Comparison of ENCODE assay signal across 1 cellular context in the genomic region with DNA sequence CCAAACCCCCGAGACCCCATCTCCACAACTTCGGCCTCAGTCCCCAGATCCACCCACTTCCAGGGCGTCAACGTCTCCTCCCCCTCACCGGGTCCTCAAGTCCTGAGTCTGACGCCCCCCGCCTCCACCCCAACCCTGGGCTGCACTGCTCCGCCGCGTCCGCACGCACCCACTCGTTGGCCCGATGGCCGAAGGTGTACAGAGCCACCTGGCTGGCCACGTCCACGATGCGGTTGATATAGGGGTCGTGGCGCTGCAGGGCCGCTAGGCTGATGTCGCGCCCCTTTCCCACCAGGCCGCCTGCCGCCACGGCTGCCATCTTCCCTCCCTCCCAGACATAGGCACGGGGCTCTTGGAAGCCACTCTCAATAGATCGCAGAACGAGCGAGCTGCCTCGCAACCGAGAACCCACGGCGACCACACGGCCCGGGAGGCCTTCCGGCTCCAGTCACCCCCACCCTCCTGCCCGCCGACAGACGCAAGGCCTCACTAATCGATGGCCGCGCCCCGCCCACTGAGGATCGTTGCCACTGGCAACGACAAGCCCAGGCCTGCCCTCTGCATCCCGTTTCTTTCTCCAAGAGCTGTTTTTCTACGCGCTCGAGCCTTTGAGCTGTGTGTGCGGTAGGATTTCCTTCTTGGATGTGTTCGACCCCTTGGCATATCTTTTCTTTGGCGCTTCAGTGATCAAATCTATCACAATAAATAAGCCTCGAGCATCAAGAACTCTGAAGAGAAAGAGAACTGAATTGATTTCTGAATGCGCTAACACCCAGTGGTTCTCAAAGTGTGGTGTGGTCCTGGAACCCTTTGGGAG.
TF ChIP-seq lines count a peak whose summit lies in the region.

A gene (minus strand): TSS at position 345 of the 817 bp plus-strand sequence. CDS start 26 bp downstream, at position 319.

TF ChIP-seq in K562, 482 proteins besides CTCF, POLR2A, EP300 and RAD21 (continued from another document and continues in another):
- TF ChIP-seq, protein P1, sequence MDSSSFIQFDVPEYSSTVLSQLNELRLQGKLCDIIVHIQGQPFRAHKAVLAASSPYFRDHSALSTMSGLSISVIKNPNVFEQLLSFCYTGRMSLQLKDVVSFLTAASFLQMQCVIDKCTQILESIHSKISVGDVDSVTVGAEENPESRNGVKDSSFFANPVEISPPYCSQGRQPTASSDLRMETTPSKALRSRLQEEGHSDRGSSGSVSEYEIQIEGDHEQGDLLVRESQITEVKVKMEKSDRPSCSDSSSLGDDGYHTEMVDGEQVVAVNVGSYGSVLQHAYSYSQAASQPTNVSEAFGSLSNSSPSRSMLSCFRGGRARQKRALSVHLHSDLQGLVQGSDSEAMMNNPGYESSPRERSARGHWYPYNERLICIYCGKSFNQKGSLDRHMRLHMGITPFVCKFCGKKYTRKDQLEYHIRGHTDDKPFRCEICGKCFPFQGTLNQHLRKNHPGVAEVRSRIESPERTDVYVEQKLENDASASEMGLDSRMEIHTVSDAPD (CRISPR knock-in tag; IDR thresholded peaks at IDR 0.05): no peak
- peak; percentile 73; the same call in 1 of the 2 replicates for TF ChIP-seq ETV1 (tag; conservative IDR thresholded peaks at IDR 0.05; ENCODE audit: low read depth)
- TF ChIP-seq RBM15 (IDR thresholded peaks at IDR 0.05; ENCODE audit: insufficient read depth, low read length): no peak
- TF ChIP-seq ZNF274 (IDR thresholded peaks at IDR 0.05; ENCODE audit: borderline replicate concordance, low read depth, low read length): no peak
- TF ChIP-seq NFYB (IDR thresholded peaks at IDR 0.05; ENCODE audit: extremely low read depth, insufficient read length): no peak
- no peak for TF ChIP-seq ZNF24 (IDR thresholded peaks at IDR 0.05)
- TF ChIP-seq SIRT6 (IDR thresholded peaks at IDR 0.05; ENCODE audit: low read depth, low read length): no peak
- TF ChIP-seq, protein P2, sequence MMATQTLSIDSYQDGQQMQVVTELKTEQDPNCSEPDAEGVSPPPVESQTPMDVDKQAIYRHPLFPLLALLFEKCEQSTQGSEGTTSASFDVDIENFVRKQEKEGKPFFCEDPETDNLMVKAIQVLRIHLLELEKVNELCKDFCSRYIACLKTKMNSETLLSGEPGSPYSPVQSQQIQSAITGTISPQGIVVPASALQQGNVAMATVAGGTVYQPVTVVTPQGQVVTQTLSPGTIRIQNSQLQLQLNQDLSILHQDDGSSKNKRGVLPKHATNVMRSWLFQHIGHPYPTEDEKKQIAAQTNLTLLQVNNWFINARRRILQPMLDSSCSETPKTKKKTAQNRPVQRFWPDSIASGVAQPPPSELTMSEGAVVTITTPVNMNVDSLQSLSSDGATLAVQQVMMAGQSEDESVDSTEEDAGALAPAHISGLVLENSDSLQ (IDR thresholded peaks at IDR 0.05): peak; percentile 40; the same call in 1 of the 2 replicates
- TF ChIP-seq TFAM (CRISPR knock-in tag; conservative IDR thresholded peaks at IDR 0.05): no peak
- peak; percentile 80 for TF ChIP-seq SUPT5H (IDR thresholded peaks at IDR 0.05)
- TF ChIP-seq TAF1 (IDR thresholded peaks at IDR 0.05; ENCODE audit: control insufficient read depth, extremely low read depth, insufficient read depth, low read length, severe bottlenecking): peak; percentile 47
- peak; percentile 49; the same call in 1 of the 2 replicates for TF ChIP-seq SMAD4 (CRISPR knock-in tag; conservative IDR thresholded peaks at IDR 0.05)
- TF ChIP-seq POLR2AphosphoS5 (IDR thresholded peaks at IDR 0.05; ENCODE audit: control insufficient read depth, insufficient read depth, low read depth, low read length): peak; percentile 46; the same call in 1 of the 2 replicates
- peak; percentile 73 for TF ChIP-seq ELF2 (CRISPR knock-in tag; IDR thresholded peaks at IDR 0.05)
- no peak for TF ChIP-seq FOXA1 (IDR thresholded peaks at IDR 0.05; ENCODE audit: borderline replicate concordance)
- no peak for TF ChIP-seq POLR3A (IDR thresholded peaks at IDR 0.05; ENCODE audit: borderline replicate concordance, extremely low read depth, insufficient read depth, insufficient read length)
- TF ChIP-seq, protein P3, sequence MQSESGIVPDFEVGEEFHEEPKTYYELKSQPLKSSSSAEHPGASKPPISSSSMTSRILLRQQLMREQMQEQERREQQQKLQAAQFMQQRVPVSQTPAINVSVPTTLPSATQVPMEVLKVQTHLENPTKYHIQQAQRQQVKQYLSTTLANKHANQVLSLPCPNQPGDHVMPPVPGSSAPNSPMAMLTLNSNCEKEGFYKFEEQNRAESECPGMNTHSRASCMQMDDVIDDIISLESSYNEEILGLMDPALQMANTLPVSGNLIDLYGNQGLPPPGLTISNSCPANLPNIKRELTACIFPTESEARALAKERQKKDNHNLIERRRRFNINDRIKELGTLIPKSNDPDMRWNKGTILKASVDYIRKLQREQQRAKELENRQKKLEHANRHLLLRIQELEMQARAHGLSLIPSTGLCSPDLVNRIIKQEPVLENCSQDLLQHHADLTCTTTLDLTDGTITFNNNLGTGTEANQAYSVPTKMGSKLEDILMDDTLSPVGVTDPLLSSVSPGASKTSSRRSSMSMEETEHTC (IDR thresholded peaks at IDR 0.05): no peak
- TF ChIP-seq, protein P4, sequence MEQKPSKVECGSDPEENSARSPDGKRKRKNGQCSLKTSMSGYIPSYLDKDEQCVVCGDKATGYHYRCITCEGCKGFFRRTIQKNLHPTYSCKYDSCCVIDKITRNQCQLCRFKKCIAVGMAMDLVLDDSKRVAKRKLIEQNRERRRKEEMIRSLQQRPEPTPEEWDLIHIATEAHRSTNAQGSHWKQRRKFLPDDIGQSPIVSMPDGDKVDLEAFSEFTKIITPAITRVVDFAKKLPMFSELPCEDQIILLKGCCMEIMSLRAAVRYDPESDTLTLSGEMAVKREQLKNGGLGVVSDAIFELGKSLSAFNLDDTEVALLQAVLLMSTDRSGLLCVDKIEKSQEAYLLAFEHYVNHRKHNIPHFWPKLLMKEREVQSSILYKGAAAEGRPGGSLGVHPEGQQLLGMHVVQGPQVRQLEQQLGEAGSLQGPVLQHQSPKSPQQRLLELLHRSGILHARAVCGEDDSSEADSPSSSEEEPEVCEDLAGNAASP (IDR thresholded peaks at IDR 0.05): no peak
- TF ChIP-seq, protein P5, sequence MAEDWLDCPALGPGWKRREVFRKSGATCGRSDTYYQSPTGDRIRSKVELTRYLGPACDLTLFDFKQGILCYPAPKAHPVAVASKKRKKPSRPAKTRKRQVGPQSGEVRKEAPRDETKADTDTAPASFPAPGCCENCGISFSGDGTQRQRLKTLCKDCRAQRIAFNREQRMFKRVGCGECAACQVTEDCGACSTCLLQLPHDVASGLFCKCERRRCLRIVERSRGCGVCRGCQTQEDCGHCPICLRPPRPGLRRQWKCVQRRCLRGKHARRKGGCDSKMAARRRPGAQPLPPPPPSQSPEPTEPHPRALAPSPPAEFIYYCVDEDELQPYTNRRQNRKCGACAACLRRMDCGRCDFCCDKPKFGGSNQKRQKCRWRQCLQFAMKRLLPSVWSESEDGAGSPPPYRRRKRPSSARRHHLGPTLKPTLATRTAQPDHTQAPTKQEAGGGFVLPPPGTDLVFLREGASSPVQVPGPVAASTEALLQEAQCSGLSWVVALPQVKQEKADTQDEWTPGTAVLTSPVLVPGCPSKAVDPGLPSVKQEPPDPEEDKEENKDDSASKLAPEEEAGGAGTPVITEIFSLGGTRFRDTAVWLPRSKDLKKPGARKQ (CRISPR knock-in tag; IDR thresholded peaks at IDR 0.05): no peak
- peak; percentile 61 for TF ChIP-seq TBP (optimal IDR thresholded peaks at IDR 0.05; ENCODE audit: low read depth, low read length)
- no peak for TF ChIP-seq PRMT5 (CRISPR knock-in tag; IDR thresholded peaks at IDR 0.05)
- TF ChIP-seq MEF2A (IDR thresholded peaks at IDR 0.05; ENCODE audit: control insufficient read depth, low read depth, low read length): no peak
- TF ChIP-seq MYBL2 (IDR thresholded peaks at IDR 0.05; ENCODE audit: low read depth): no peak
- no peak for TF ChIP-seq MYBL2 (CRISPR knock-in tag; IDR thresholded peaks at IDR 0.05; ENCODE audit: borderline replicate concordance)
- no peak for TF ChIP-seq LEF1 (IDR thresholded peaks at IDR 0.05)
- TF ChIP-seq, protein P6, sequence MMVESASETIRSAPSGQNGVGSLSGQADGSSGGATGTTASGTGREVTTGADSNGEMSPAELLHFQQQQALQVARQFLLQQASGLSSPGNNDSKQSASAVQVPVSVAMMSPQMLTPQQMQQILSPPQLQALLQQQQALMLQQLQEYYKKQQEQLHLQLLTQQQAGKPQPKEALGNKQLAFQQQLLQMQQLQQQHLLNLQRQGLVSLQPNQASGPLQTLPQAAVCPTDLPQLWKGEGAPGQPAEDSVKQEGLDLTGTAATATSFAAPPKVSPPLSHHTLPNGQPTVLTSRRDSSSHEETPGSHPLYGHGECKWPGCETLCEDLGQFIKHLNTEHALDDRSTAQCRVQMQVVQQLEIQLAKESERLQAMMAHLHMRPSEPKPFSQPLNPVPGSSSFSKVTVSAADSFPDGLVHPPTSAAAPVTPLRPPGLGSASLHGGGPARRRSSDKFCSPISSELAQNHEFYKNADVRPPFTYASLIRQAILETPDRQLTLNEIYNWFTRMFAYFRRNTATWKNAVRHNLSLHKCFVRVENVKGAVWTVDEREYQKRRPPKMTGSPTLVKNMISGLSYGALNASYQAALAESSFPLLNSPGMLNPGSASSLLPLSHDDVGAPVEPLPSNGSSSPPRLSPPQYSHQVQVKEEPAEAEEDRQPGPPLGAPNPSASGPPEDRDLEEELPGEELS (CRISPR knock-in tag; IDR thresholded peaks at IDR 0.05; ENCODE audit: borderline replicate concordance): no peak
- TF ChIP-seq, protein P7, sequence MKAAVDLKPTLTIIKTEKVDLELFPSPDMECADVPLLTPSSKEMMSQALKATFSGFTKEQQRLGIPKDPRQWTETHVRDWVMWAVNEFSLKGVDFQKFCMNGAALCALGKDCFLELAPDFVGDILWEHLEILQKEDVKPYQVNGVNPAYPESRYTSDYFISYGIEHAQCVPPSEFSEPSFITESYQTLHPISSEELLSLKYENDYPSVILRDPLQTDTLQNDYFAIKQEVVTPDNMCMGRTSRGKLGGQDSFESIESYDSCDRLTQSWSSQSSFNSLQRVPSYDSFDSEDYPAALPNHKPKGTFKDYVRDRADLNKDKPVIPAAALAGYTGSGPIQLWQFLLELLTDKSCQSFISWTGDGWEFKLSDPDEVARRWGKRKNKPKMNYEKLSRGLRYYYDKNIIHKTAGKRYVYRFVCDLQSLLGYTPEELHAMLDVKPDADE (conservative IDR thresholded peaks at IDR 0.05; ENCODE audit: control insufficient read depth, low read depth, low read length): no peak
- no peak for TF ChIP-seq DACH1 (IDR thresholded peaks at IDR 0.05; ENCODE audit: partially characterized antibody)
- no peak for TF ChIP-seq ZFP1 (CRISPR knock-in tag; IDR thresholded peaks at IDR 0.05)
- peak; percentile 64; the same call in 1 of the 2 replicates for TF ChIP-seq MXI1 (IDR thresholded peaks at IDR 0.05; ENCODE audit: low read depth, low read length)
- no peak for TF ChIP-seq ZNF436 (CRISPR knock-in tag; IDR thresholded peaks at IDR 0.05)
- TF ChIP-seq FIP1L1 (IDR thresholded peaks at IDR 0.05; ENCODE audit: low read depth, low read length, poor library complexity, severe bottlenecking): no peak
- peak; percentile 91 for TF ChIP-seq EGR1 (conservative IDR thresholded peaks at IDR 0.05)
- TF ChIP-seq SRSF3 (IDR thresholded peaks at IDR 0.05; ENCODE audit: insufficient read depth, low read length): no peak
- TF ChIP-seq KAT2B (IDR thresholded peaks at IDR 0.05; ENCODE audit: low read depth, low read length): no peak
- TF ChIP-seq ZNF668 (CRISPR knock-in tag; IDR thresholded peaks at IDR 0.05): no peak
- TF ChIP-seq BDP1 (IDR thresholded peaks at IDR 0.05; ENCODE audit: insufficient read depth, insufficient read length): no peak
- no peak for TF ChIP-seq ZNF589 (CRISPR knock-in tag; IDR thresholded peaks at IDR 0.05; ENCODE audit: low read depth)
- peak in 1 of 2 experiments; percentile 66; a peak in 1 of 4 replicates for TF ChIP-seq FOXA3 (CRISPR knock-in tag; conservative IDR thresholded peaks at IDR 0.05 in 1 of 2, IDR thresholded peaks at IDR 0.05 in 1 of 2)
- no peak for TF ChIP-seq HLTF (IDR thresholded peaks at IDR 0.05)
- no peak for TF ChIP-seq LCOR (CRISPR knock-in tag; IDR thresholded peaks at IDR 0.05)
- TF ChIP-seq, protein P8, sequence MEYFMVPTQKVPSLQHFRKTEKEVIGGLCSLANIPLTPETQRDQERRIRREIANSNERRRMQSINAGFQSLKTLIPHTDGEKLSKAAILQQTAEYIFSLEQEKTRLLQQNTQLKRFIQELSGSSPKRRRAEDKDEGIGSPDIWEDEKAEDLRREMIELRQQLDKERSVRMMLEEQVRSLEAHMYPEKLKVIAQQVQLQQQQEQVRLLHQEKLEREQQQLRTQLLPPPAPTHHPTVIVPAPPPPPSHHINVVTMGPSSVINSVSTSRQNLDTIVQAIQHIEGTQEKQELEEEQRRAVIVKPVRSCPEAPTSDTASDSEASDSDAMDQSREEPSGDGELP (CRISPR knock-in tag; IDR thresholded peaks at IDR 0.05; ENCODE audit: borderline replicate concordance): peak; percentile 70; the same call in 1 of the 2 replicates
- TF ChIP-seq, protein P9, sequence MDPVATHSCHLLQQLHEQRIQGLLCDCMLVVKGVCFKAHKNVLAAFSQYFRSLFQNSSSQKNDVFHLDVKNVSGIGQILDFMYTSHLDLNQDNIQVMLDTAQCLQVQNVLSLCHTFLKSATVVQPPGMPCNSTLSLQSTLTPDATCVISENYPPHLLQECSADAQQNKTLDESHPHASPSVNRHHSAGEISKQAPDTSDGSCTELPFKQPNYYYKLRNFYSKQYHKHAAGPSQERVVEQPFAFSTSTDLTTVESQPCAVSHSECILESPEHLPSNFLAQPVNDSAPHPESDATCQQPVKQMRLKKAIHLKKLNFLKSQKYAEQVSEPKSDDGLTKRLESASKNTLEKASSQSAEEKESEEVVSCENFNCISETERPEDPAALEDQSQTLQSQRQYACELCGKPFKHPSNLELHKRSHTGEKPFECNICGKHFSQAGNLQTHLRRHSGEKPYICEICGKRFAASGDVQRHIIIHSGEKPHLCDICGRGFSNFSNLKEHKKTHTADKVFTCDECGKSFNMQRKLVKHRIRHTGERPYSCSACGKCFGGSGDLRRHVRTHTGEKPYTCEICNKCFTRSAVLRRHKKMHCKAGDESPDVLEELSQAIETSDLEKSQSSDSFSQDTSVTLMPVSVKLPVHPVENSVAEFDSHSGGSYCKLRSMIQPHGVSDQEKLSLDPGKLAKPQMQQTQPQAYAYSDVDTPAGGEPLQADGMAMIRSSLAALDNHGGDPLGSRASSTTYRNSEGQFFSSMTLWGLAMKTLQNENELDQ (CRISPR knock-in tag; IDR thresholded peaks at IDR 0.05; ENCODE audit: borderline replicate concordance): no peak
- no peak for TF ChIP-seq ZNF282 (CRISPR knock-in tag; IDR thresholded peaks at IDR 0.05)
- TF ChIP-seq ZFP36 (IDR thresholded peaks at IDR 0.05; ENCODE audit: low read depth, low read length, partially characterized antibody): no peak
- no peak for TF ChIP-seq SMAD2 (IDR thresholded peaks at IDR 0.05; ENCODE audit: low read depth, low read length)
- no peak for TF ChIP-seq ZNF165 (CRISPR knock-in tag; IDR thresholded peaks at IDR 0.05; ENCODE audit: borderline replicate concordance)
- TF ChIP-seq FOXK2 (conservative IDR thresholded peaks at IDR 0.05 in 1 of 2, IDR thresholded peaks at IDR 0.05 in 1 of 2; ENCODE audit: low read depth in 2 of 2): peak; percentile 37 to 47; a peak in 2 of 4 replicates
- no peak for TF ChIP-seq PHTF2 (CRISPR knock-in tag; IDR thresholded peaks at IDR 0.05)
- peak; percentile 64 for TF ChIP-seq RBM22 (IDR thresholded peaks at IDR 0.05; ENCODE audit: low read depth, low read length, poor library complexity, severe bottlenecking)
- TF ChIP-seq NFATC3 (IDR thresholded peaks at IDR 0.05): no peak
